1 cellular context compared by ENCODE assay signal in the genomic region with DNA sequence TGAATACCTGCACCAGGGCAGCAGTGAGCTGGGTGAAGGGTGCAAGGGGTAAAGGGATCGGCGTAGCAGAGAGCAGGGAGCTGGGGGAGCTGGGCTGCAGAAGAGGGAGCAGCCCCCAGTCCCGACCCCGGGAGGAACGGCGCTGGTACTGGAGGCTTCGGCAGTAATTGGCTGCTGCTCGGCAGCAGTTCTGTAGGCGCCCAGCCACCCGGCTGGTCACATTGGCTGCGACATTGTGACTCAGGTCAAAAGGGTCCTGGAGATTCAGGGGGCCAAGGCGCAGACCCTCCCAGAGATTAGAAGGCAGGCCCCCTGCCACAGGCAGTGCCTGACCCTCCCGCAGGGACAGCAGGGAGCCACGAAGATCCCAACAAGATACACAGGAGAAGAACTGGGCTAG.
TF ChIP-seq lines count a peak whose summit lies in the region.

No MANE protein-coding gene starts in this region.

TF ChIP-seq in IMR-90, 13 proteins besides CTCF, POLR2A, EP300 and RAD21:
- TF ChIP-seq MAZ (IDR thresholded peaks at IDR 0.05; ENCODE audit: borderline replicate concordance, low read depth, low read length): no peak
TF ChIP-seq in IMR-90: peak in this region for 0.
